1 cellular context compared by ENCODE assay signal in genomic region chr1:24996983-24997893, GRCh38.
TF ChIP-seq lines count a peak whose summit lies in the region.

No MANE protein-coding gene starts in this region.

TF ChIP-seq in SK-N-SH treated with all-trans-retinoic acid at 6 μM for 48 hours, 23 proteins besides CTCF, POLR2A, EP300 and RAD21 (continued from another document):
- TF ChIP-seq CREB5 (CRISPR knock-in tag; IDR thresholded peaks at IDR 0.05; ENCODE audit: low read depth): no peak
